ENCODE assay signal across 31 cellular contexts in the genomic region with DNA sequence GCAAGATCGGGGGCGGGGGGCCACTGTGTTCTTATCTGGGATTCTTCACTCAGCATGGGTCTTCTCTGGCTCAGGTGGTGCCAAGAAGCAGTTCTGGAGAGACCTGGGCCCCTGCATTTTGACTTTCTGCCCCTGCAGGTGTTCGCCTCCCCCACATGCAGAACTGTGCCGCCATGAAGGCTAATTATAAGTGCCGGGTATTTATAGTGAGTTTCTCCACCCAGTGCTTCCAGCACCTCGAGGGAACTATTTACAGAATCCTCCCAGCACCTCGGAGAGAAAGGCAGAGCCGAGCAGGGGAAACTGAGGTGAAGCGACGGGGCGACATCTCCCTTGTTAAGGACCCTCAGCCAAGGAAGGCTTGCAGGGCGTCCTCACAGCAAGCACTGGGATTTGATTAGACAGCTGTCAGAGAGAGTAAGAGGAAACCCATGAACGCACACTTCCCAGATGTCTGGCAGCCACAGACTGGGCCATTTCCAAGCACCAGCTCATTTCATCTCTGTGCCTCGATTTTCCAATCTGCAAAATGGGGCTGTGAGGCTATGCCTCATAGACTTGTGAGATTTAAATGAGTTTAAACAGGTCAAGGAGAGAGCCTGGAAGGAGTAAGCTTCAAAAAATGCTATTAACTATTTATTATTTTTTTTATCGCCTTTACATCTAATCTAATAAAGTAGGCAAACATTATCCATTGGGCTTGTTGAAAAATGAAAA. TPM values are rescaled to one million over a fixed set of nuclear protein-coding genes. Genes with fewer than 3 reads are reported as not detected.
"Had no signal": no experiment of that assay in that cellular context is flagged by ENCODE, and none has a peak within 500 bp of the region (broad histone marks: within the 10 kb centered on the region; RNA-seq: fewer than 3 reads in every experiment).

No MANE protein-coding gene starts in this region.

- DNase-seq: activated CD4-positive, alpha-beta T cell treated with anti-CD3 and anti-CD28 coated beads, Interleukin-2, amount 10 ng/mL, durations not matched to agents 24 days and 14 days; activated CD4-positive, alpha-beta T cell treated with anti-CD3 and anti-CD28 coated beads, Interleukin-2, amount 50 U/mL, for 48 hours; activated CD8-positive, alpha-beta T cell treated with anti-CD3 and anti-CD28 coated beads, Interleukin-2, amount 10 ng/mL, durations not matched to agents 7 days and 5 days; activated gamma-delta T cell; activated naive CD4-positive, alpha-beta T cell treated with Interleukin-2 at 50 U/mL for 16 hours; activated naive CD8-positive, alpha-beta T cell treated with anti-CD3 and anti-CD28 coated beads, Interleukin-2, amount 10 ng/mL, durations not matched to agents 7 days and 5 days; activated T-cell treated with anti-CD3 and anti-CD28 coated beads, Interleukin-2, amount 50 U/mL, for 24 hours; Karpas-422; KBM-7; NCI-H1105; NCI-H1417 treated with DMSO at 0.1 percent for 48 hours; NCI-H1694; NCI-H1930; NCI-H2081 treated with DMSO at 0.1 percent for 48 hours; NCI-H226; NCI-H446 treated with DMSO at 0.1 percent for 48 hours; NCI-H524; NCI-H69; NK-92 treated with Interleukin-12 subunit alpha and Interleukin-12 subunit beta, amount 100 ng/mL, for 24 hours; PC-9; SHP77; SK-N-SH had no signal

- H3K9me3 ChIP-seq: ascending aorta, SJSA1, SK-N-SH had no signal

- H3K9ac ChIP-seq: SK-N-SH had no signal

- H3K4me3 ChIP-seq: ascending aorta, cardiac muscle cell, PC-9, SJSA1 had no signal

- H3K36me3 ChIP-seq: ascending aorta, cardiac muscle cell, SJSA1 had no signal

- FAIRE-seq: RCC 7860, TTC549 had no signal

- H3K4me2 ChIP-seq: PC-9, SK-N-SH had no signal

- H3K27ac ChIP-seq: ascending aorta, cardiac muscle cell, PC-9, RWPE1, SJSA1 had no signal

- H3K4me1 ChIP-seq: ascending aorta, SJSA1 had no signal

- H3K27me3 ChIP-seq: ascending aorta, cardiac muscle cell, SJSA1 had no signal

- ATAC-seq: activated CD8-positive, alpha-beta T cell treated with anti-CD3 and anti-CD28 coated beads, Interleukin-2, amount 10 ng/mL, durations not matched to agents 7 days and 5 days had no signal

RNA-seq across cellular contexts. Expression of gene GRIN2A, which starts 36.4 kb away (rescaled TPM):
- total RNA-seq: activated CD4-positive, alpha-beta T cell treated with anti-CD3 and anti-CD28 coated beads, Interleukin-2, amount 10 ng/mL, durations not matched to agents 24 days and 14 days; activated CD8-positive, alpha-beta T cell treated with anti-CD3 and anti-CD28 coated beads, Interleukin-2, amount 10 ng/mL, durations not matched to agents 7 days and 5 days; activated naive CD8-positive, alpha-beta T cell treated with anti-CD3 and anti-CD28 coated beads, Interleukin-2, amount 10 ng/mL, durations not matched to agents 7 days and 5 days; activated T-helper 2 cell treated with anti-CD3 and anti-CD28 coated beads, Interferon-gamma antibody, Interleukin-2, Interleukin-4, amounts not matched to agents 10 μg/mL and 5 μg/mL and 100 μg/mL, durations not matched to agents 14 hours and 24 hours and 36 hours; MCF 10A; OCI-LY7; PC-9; SJSA1 had no signal
- polyA plus RNA-seq: SK-N-SH had no signal
